8 cellular contexts compared by ENCODE assay signal in the genomic region with DNA sequence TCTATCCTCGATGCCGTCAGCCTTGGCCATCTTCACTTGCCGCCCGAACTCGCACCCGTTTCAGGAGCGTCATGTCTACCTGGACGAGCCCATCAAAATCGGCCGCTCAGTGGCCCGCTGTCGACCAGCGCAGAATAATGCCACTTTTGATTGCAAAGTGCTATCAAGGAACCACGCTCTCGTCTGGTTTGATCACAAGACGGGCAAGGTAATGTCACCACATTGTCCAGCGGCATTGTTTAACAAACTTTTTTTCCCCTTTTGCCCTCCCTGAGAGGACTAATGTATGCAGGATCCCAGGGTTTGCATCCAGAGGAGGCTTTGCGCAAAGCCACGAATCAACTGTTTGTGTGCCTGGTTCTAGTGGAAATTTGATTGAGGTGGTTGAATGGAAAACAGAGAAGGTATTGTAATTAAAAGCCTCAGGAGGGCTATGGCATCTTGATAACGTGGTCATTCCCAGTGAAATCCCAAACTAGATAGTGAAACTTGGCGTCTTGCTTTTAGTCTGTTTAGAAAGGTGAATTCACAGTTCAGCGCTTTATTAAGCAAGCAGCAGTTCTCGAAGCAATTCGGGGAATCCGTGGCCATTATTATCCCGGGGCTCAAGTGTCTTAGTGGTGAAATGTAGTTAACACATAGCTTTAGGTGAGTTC. TPM values are rescaled to one million over a fixed set of nuclear protein-coding genes. Genes with fewer than 3 reads are reported as not detected.
DNase-seq lines count a peak whose midpoint lies in the region; ATAC-seq and TF ChIP-seq lines count a peak whose summit lies in the region.

No MANE protein-coding gene starts in this region.

- intact Hi-C loops in right lobe of liver (cut with DNase I), result loop anchor here in 1 of 2 donors (10.0 kb wide), 1 partner anchor 163 kb away; the partner anchor contains the start of gene ARF4
- intact Hi-C loops in transverse colon (cut with DNase I; ENCODE audit: low total_unique reads), result loop anchor here (10.0 kb wide), 1 partner anchor 93 kb away; no protein-coding TSS in a partner anchor

- in situ Hi-C loops in astrocyte of the spinal cord (cut with HindIII; ENCODE audit: low sequenced_read_pairs), result no loop called here
- in situ Hi-C loops in transverse colon (cut with MboI; ENCODE audit: low pct_ligation_motif_present in 1 of 4, low pct_unique_long_range_greater_than_20kb in 1 of 4, low sequenced_read_pairs in 3 of 4), result loop anchor here in 1 of 4 donors (10.0 kb wide), 2 partner anchors 63 to 203 kb away; partner anchors contain the start of genes DENND6A and PDE12

- WGBS in right lobe of liver (ENCODE audit: insufficient coverage, low coverage, low lambda C conversion rate, missing lambda C conversion rate), result 18% methylated on average over 13 of the region's 26 CpGs
- WGBS in transverse colon (ENCODE audit: low coverage in 1 of 2), 2 donors, result 41 to 54% methylated on average over 16 to 26 of the region's 26 CpGs

- no peak for TF ChIP-seq EP300 in transverse colon (IDR thresholded peaks at IDR 0.05; ENCODE audit: low read depth)

- TF ChIP-seq POLR2A in right lobe of liver (IDR thresholded peaks at IDR 0.05) (no peak), transverse colon (IDR thresholded peaks at IDR 0.05) (no peak), GM18505 (IDR thresholded peaks at IDR 0.05; ENCODE audit: borderline replicate concordance, extremely low read depth, insufficient read depth, insufficient read length) (no peak)

- DNase-seq in AG09309 (ENCODE audit: low read depth), result no peak
- no peak for DNase-seq in HFF-Myc (ENCODE audit: extremely low read depth, low read depth)
- DNase-seq in astrocyte of the spinal cord (ENCODE audit: low read depth, low spot score), result peak; percentile 35
- DNase-seq in right lobe of liver, result peak in 2 of 3 donors; percentile 28 to 60
- DNase-seq in transverse colon, result peak; percentile 13
- DNase-seq in stimulated activated CD4-positive, alpha-beta T cell treated with anti-CD3 and anti-CD28 coated beads, Interleukin-4, amount 100 ng/mL, for 1 hour, result no peak

- peak overlapping the region in 1 of 3 donors; percentile 88 for H3K27ac ChIP-seq in right lobe of liver
- peak overlapping the region; percentile 89 to 93 (median 92) for H3K27ac ChIP-seq in transverse colon

- peaks cover 0 to 35% (median 13%) of the 10 kb centered on the region in 4 donors for H3K4me1 ChIP-seq in right lobe of liver
- H3K4me1 ChIP-seq in transverse colon, result peaks cover 4 to 51% (median 24%) of the 10 kb centered on the region in 4 donors

- ATAC-seq in right lobe of liver, result peak in 1 of 4 donors; percentile 8
- ATAC-seq in GM18867 (IDR thresholded peaks at IDR 0.05; ENCODE audit: unreplicated experiment), result no peak
- ATAC-seq in GM18505 (IDR thresholded peaks at IDR 0.05; ENCODE audit: unreplicated experiment), result no peak

- H3K4me3 ChIP-seq in AG09309 (ENCODE audit: control insufficient read depth, low read depth, low read length), result peak overlapping the region; percentile 97
- peak overlapping the region; percentile 85 for H3K4me3 ChIP-seq in HFF-Myc (replicated peaks; ENCODE audit: low read depth, low read length)
- H3K4me3 ChIP-seq in astrocyte of the spinal cord (ENCODE audit: low read depth, low read length), result peak overlapping the region; percentile 84
- peak overlapping the region; percentile 77 to 85 (median 82) for H3K4me3 ChIP-seq in right lobe of liver
- H3K4me3 ChIP-seq in transverse colon, result peak overlapping the region; percentile 83 to 93 (median 93)

- TF ChIP-seq CTCF in AG09309 (IDR thresholded peaks at IDR 0.05; ENCODE audit: control insufficient read depth, insufficient read depth, low read depth, low read length, missing control alignments), result no peak
- no peak for TF ChIP-seq CTCF in HFF-Myc (IDR thresholded peaks at IDR 0.05; ENCODE audit: low read depth, low read length, missing control alignments)
- no peak for TF ChIP-seq CTCF in astrocyte of the spinal cord (IDR thresholded peaks at IDR 0.05; ENCODE audit: low read depth, low read length)
- TF ChIP-seq CTCF in right lobe of liver (IDR thresholded peaks at IDR 0.05), result no peak
- no peak for TF ChIP-seq CTCF in transverse colon (IDR thresholded peaks at IDR 0.05)

- H3K27me3 ChIP-seq in right lobe of liver (no peaks in the 10 kb centered on the region), transverse colon (no peaks in the 10 kb centered on the region)

- no peaks in the 10 kb centered on the region for H3K9me3 ChIP-seq in right lobe of liver
- H3K9me3 ChIP-seq in transverse colon, result no peaks in the 10 kb centered on the region

- peaks cover 0 to 6% (median 0%) of the 10 kb centered on the region in 4 donors for H3K36me3 ChIP-seq in right lobe of liver
- no peaks in the 10 kb centered on the region for H3K36me3 ChIP-seq in transverse colon

RNA-seq across cellular contexts. Expression of gene SLMAP, which starts 1.7 kb away (rescaled TPM):
- total RNA-seq in right lobe of liver, result 10 to 100 TPM; 21.1 to 34.9 (median 25.1) TPM
- 100 to 1,000 TPM; 111 to 162 (median 119) TPM for total RNA-seq in transverse colon

Comparison
In these comparisons a context has a peak if more than half of its experiments do, and no peak if none do; other contexts are left out.
1. DNase-seq: peak in astrocyte of the spinal cord (single experiment), right lobe of liver (2 of 3) and transverse colon (single experiment); none in AG09309 (single experiment), HFF-Myc (single experiment) and stimulated activated CD4-positive, alpha-beta T cell treated with anti-CD3 and anti-CD28 coated beads, Interleukin-4, amount 100 ng/mL, for 1 hour (single experiment).
2. Peak in every context shown above with its lines, with median percentiles within 50 percentile points of each other: H3K4me3 ChIP-seq.